Comparison of ENCODE assay signal across 8 cellular contexts in genomic region chr9:105053209-105053652, GRCh38.
DNase-seq lines count a peak whose midpoint lies in the region; ATAC-seq and TF ChIP-seq lines count a peak whose summit lies in the region.

No MANE protein-coding gene starts in this region.

- H3K4me1 ChIP-seq in right lobe of liver (no peaks in the 10 kb centered on the region), esophagus muscularis mucosa (peaks cover 0 to 9% (median 3%) of the 10 kb centered on the region in 4 donors)

- H3K27me3 Mint-ChIP-seq in nephron progenitor cell (ENCODE audit: low read depth, poor library complexity): no peaks in the 10 kb centered on the region

- no peak for TF ChIP-seq EP300 in esophagus muscularis mucosa (IDR thresholded peaks at IDR 0.05)

- peaks cover 10% of the 10 kb centered on the region for H3K36me3 Mint-ChIP-seq in nephron progenitor cell (ENCODE audit: low read depth)

- H3K9me3 ChIP-seq in right lobe of liver: no peaks in the 10 kb centered on the region
- H3K9me3 ChIP-seq in esophagus muscularis mucosa: peaks cover 0 to 5% (median 0%) of the 10 kb centered on the region in 4 donors

- DNase-seq in GM12864 (ENCODE audit: low read depth) (peak; percentile 25), right lobe of liver (peak in 1 of 3 donors; percentile 27), nephron progenitor cell (no peak), NCI-H2107 treated with DMSO at 0.1 percent for 48 hours (lab: John Stamatoyannopoulos, UW; ENCODE audit: unreplicated experiment) (no peak), esophagus muscularis mucosa (ENCODE audit: extremely low spot score) (no peak)
- DNase-seq in activated CD8-positive, alpha-beta memory T cell treated with anti-CD3 and anti-CD28 coated beads for 24 hours: peak; percentile 63

- H3K27ac Mint-ChIP-seq in nephron progenitor cell: no peak overlapping the region

- H3K4me3 Mint-ChIP-seq in nephron progenitor cell: no peak overlapping the region

- H3K36me3 ChIP-seq in right lobe of liver (no peaks in the 10 kb centered on the region), esophagus muscularis mucosa (no peaks in the 10 kb centered on the region)

- peak overlapping the region in 1 of 3 donors; percentile 21 for H3K27ac ChIP-seq in right lobe of liver
- H3K27ac ChIP-seq in esophagus muscularis mucosa (replicated peaks in 1 of 4): no peak overlapping the region

- peaks cover 18% of the 10 kb centered on the region for H3K9me3 Mint-ChIP-seq in nephron progenitor cell

- TF ChIP-seq CTCF in GM12864 (IDR thresholded peaks at IDR 0.05; ENCODE audit: low read depth, low read length, missing control alignments): no peak
- TF ChIP-seq CTCF in right lobe of liver (IDR thresholded peaks at IDR 0.05): no peak
- TF ChIP-seq CTCF in nephron progenitor cell (IDR thresholded peaks at IDR 0.05): no peak
- TF ChIP-seq CTCF in esophagus muscularis mucosa (IDR thresholded peaks at IDR 0.05): no peak

- no peak for TF ChIP-seq POLR2A in right lobe of liver (IDR thresholded peaks at IDR 0.05)
- no peak for TF ChIP-seq POLR2A in esophagus muscularis mucosa (IDR thresholded peaks at IDR 0.05; ENCODE audit: low read depth)

- H3K4me3 ChIP-seq in GM12864 (ENCODE audit: low read depth, low read length) (no peak overlapping the region), right lobe of liver (no peak overlapping the region), esophagus muscularis mucosa (no peak overlapping the region)

- intact Hi-C loops in right lobe of liver (cut with DNase I) (no loop called here), esophagus muscularis mucosa (cut with DNase I) (no loop called here)

- ATAC-seq in HG03045 (IDR thresholded peaks at IDR 0.05; ENCODE audit: unreplicated experiment) (peak; percentile 71), right lobe of liver (peak; percentile 40 to 63 (median 52)), HG03571 (IDR thresholded peaks at IDR 0.05; ENCODE audit: unreplicated experiment) (no peak)

- peaks cover 27% of the 10 kb centered on the region for H3K4me1 Mint-ChIP-seq in nephron progenitor cell

- WGBS in right lobe of liver (ENCODE audit: insufficient coverage, low coverage, low lambda C conversion rate, missing lambda C conversion rate): 60% methylated on average over 3 of the region's 4 CpGs
- 73% methylated on average over 4 of the region's 4 CpGs for WGBS in esophagus muscularis mucosa

- H3K27me3 ChIP-seq in right lobe of liver (no peaks in the 10 kb centered on the region), esophagus muscularis mucosa (no peaks in the 10 kb centered on the region)

Comparison
In these comparisons a context has a peak if more than half of its experiments do, and no peak if none do; other contexts are left out.
1. DNase-seq: peak in GM12864 (single experiment) and activated CD8-positive, alpha-beta memory T cell treated with anti-CD3 and anti-CD28 coated beads for 24 hours (single experiment); none in nephron progenitor cell (single experiment), NCI-H2107 treated with DMSO at 0.1 percent for 48 hours (single experiment) and esophagus muscularis mucosa (single experiment).